In the genomic region with DNA sequence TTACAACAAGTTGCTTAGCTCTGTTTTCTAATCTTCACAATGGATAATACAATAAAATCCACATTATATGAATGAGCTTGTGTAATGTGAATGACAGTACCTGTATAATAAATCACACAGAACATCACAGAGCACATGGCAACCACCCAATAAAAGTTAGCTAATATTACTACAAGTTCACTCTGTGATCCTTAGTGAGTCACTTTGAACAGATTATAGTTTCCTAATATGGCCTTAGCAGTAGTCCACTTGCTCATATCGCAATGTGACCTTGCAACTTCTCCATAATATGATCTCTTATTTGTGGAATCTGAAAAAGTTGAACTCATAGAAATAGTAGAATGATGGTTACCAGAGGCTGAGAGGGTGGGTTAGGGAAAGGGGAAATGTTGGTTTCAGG, we compare ENCODE assay signal across 20 cellular contexts.
DNase-seq lines count a peak whose midpoint lies in the region; TF ChIP-seq lines count a peak whose summit lies in the region.
"Had no signal": no experiment of that assay in that cellular context is flagged by ENCODE, and none has a peak within 500 bp of the region (broad histone marks: within the 10 kb centered on the region; RNA-seq: fewer than 3 reads in every experiment).

No MANE protein-coding gene starts in this region.

- intact Hi-C loops in activated T-helper 1 cell treated with anti-CD3 and anti-CD28 coated beads, Interleukin-12 subunit alpha, Interleukin-12 subunit beta, Interleukin-2, Interleukin-4 antibody, amounts not matched to agents 30 ng/mL and 10 ng/mL and 1 ng/mL, durations not matched to agents 14 hours and 24 hours and 36 hours (cut with micrococcal nuclease), result no loop called here
- intact Hi-C loops in thyroid gland (cut with DNase I), result no loop called here
- intact Hi-C loops in colonic mucosa (cut with DNase I), result no loop called here

- H3K4me3 Mint-ChIP-seq in activated T-helper 1 cell treated with anti-CD3 and anti-CD28 coated beads, Interleukin-12 subunit alpha, Interleukin-12 subunit beta, Interleukin-2, Interleukin-4 antibody, amounts not matched to agents 30 ng/mL and 10 ng/mL and 1 ng/mL, durations not matched to agents 14 hours and 24 hours and 36 hours, result no peak overlapping the region
- H3K4me3 Mint-ChIP-seq: CD4-positive, CD25-positive, alpha-beta regulatory T cell; stimulated activated memory B cell treated with anti-CD40 and anti-IgM and Interleukin-4, amounts not matched to agents 10 μg/mL and 1 μg/mL and 100 μg/mL, for 72 hours had no signal

- no peaks in the 10 kb centered on the region for H3K27me3 Mint-ChIP-seq in activated T-helper 1 cell treated with anti-CD3 and anti-CD28 coated beads, Interleukin-12 subunit alpha, Interleukin-12 subunit beta, Interleukin-2, Interleukin-4 antibody, amounts not matched to agents 30 ng/mL and 10 ng/mL and 1 ng/mL, durations not matched to agents 14 hours and 24 hours and 36 hours (ENCODE audit: insufficient read depth)
- H3K27me3 Mint-ChIP-seq: CD4-positive, CD25-positive, alpha-beta regulatory T cell; stimulated activated memory B cell treated with anti-CD40 and anti-IgM and Interleukin-4, amounts not matched to agents 10 μg/mL and 1 μg/mL and 100 μg/mL, for 72 hours had no signal

- H3K36me3 ChIP-seq in kidney epithelial cell (ENCODE audit: control insufficient read depth, insufficient read depth, low read length) (no peaks in the 10 kb centered on the region), thyroid gland (no peaks in the 10 kb centered on the region), colonic mucosa (no peaks in the 10 kb centered on the region)
- H3K36me3 ChIP-seq: cardiac muscle cell, thoracic aorta had no signal

- DNase-seq in DMS 273 (lab: John Stamatoyannopoulos, UW; ENCODE audit: unreplicated experiment), result peak; percentile 13
- peak; percentile 100 for DNase-seq in OCI-M1 (lab: John Stamatoyannopoulos, UW)
- peak; percentile 39 for DNase-seq in epithelial cell of prostate (ENCODE audit: low read depth, low spot score)
- DNase-seq in kidney epithelial cell (ENCODE audit: low read depth), result peak; percentile 7
- no peak for DNase-seq in NCI-H2029 (lab: John Stamatoyannopoulos, UW)
- no peak for DNase-seq in activated T-helper 1 cell treated with anti-CD3 and anti-CD28 coated beads, Interleukin-12 subunit alpha, Interleukin-12 subunit beta, Interleukin-2, Interleukin-4 antibody, amounts not matched to agents 30 ng/mL and 10 ng/mL and 1 ng/mL, durations not matched to agents 14 hours and 24 hours and 36 hours (ENCODE audit: low spot score)
- no peak for DNase-seq in thyroid gland
- DNase-seq in colonic mucosa, result no peak
- DNase-seq: activated CD4-positive, alpha-beta T cell treated with anti-CD3 and anti-CD28 coated beads, Interleukin-2, amount 50 U/mL, for 48 hours; activated T-cell treated with anti-CD3 and anti-CD28 coated beads, Interleukin-2, amount 50 U/mL, for 48 hours; CD4-positive, CD25-positive, alpha-beta regulatory T cell; left colon; mucosa of descending colon; NCI-H1436; NCI-H82; stimulated activated CD4-positive, alpha-beta T cell treated with anti-CD3 and anti-CD28 coated beads, Interleukin-15, amount 100 ng/mL, for 24 hours had no signal

- no peaks in the 10 kb centered on the region for H3K4me1 Mint-ChIP-seq in activated T-helper 1 cell treated with anti-CD3 and anti-CD28 coated beads, Interleukin-12 subunit alpha, Interleukin-12 subunit beta, Interleukin-2, Interleukin-4 antibody, amounts not matched to agents 30 ng/mL and 10 ng/mL and 1 ng/mL, durations not matched to agents 14 hours and 24 hours and 36 hours (ENCODE audit: low read depth)
- H3K4me1 Mint-ChIP-seq: CD4-positive, CD25-positive, alpha-beta regulatory T cell; stimulated activated memory B cell treated with anti-CD40 and anti-IgM and Interleukin-4, amounts not matched to agents 10 μg/mL and 1 μg/mL and 100 μg/mL, for 72 hours had no signal

- TF ChIP-seq CTCF in kidney epithelial cell (IDR thresholded peaks at IDR 0.05; ENCODE audit: insufficient read depth, low read length, poor library complexity, severe bottlenecking) (no peak), thyroid gland (IDR thresholded peaks at IDR 0.05) (no peak), colonic mucosa (IDR thresholded peaks at IDR 0.05) (no peak)

- no peaks in the 10 kb centered on the region for H3K9me3 Mint-ChIP-seq in activated T-helper 1 cell treated with anti-CD3 and anti-CD28 coated beads, Interleukin-12 subunit alpha, Interleukin-12 subunit beta, Interleukin-2, Interleukin-4 antibody, amounts not matched to agents 30 ng/mL and 10 ng/mL and 1 ng/mL, durations not matched to agents 14 hours and 24 hours and 36 hours

- H3K9ac ChIP-seq in colonic mucosa (ENCODE audit: low read depth in 2 of 2, low read length in 2 of 2), result no peak overlapping the region

- H3K4me3 ChIP-seq in kidney epithelial cell (ENCODE audit: low read depth, low read length), result no peak overlapping the region
- H3K4me3 ChIP-seq in thyroid gland (replicated peaks in 1 of 3), result no peak overlapping the region
- no peak overlapping the region for H3K4me3 ChIP-seq in colonic mucosa
- H3K4me3 ChIP-seq: cardiac muscle cell, mucosa of descending colon, thoracic aorta had no signal

- H3K36me3 Mint-ChIP-seq in activated T-helper 1 cell treated with anti-CD3 and anti-CD28 coated beads, Interleukin-12 subunit alpha, Interleukin-12 subunit beta, Interleukin-2, Interleukin-4 antibody, amounts not matched to agents 30 ng/mL and 10 ng/mL and 1 ng/mL, durations not matched to agents 14 hours and 24 hours and 36 hours (ENCODE audit: low read depth), result no peaks in the 10 kb centered on the region
- H3K36me3 Mint-ChIP-seq: activated naive CD4-positive, alpha-beta T cell treated with anti-CD3 and anti-CD28 coated beads, Interleukin-2, amount 50 U/mL, for 72 hours; CD4-positive, CD25-positive, alpha-beta regulatory T cell; stimulated activated memory B cell treated with anti-CD40 and anti-IgM and Interleukin-4, amounts not matched to agents 10 μg/mL and 1 μg/mL and 100 μg/mL, for 72 hours had no signal

- TF ChIP-seq POLR2A in thyroid gland (IDR thresholded peaks at IDR 0.05), result no peak

- 95 to 100% methylated on average over 1 of the region's 1 CpG for WGBS in thyroid gland, 2 donors

- H3K9me3 ChIP-seq in thyroid gland, result no peaks in the 10 kb centered on the region
- no peaks in the 10 kb centered on the region for H3K9me3 ChIP-seq in colonic mucosa
- H3K9me3 ChIP-seq: mucosa of descending colon, thoracic aorta had no signal

- H3K27ac Mint-ChIP-seq in activated T-helper 1 cell treated with anti-CD3 and anti-CD28 coated beads, Interleukin-12 subunit alpha, Interleukin-12 subunit beta, Interleukin-2, Interleukin-4 antibody, amounts not matched to agents 30 ng/mL and 10 ng/mL and 1 ng/mL, durations not matched to agents 14 hours and 24 hours and 36 hours, result no peak overlapping the region
- H3K27ac Mint-ChIP-seq: activated naive CD4-positive, alpha-beta T cell treated with anti-CD3 and anti-CD28 coated beads, Interleukin-2, amount 50 U/mL, for 72 hours; CD4-positive, CD25-positive, alpha-beta regulatory T cell; stimulated activated memory B cell treated with anti-CD40 and anti-IgM and Interleukin-4, amounts not matched to agents 10 μg/mL and 1 μg/mL and 100 μg/mL, for 72 hours had no signal

- H3K27me3 ChIP-seq in kidney epithelial cell (ENCODE audit: control insufficient read depth, insufficient read depth, low read length), result no peaks in the 10 kb centered on the region
- H3K27me3 ChIP-seq in thyroid gland, result no peaks in the 10 kb centered on the region
- no peaks in the 10 kb centered on the region for H3K27me3 ChIP-seq in colonic mucosa
- H3K27me3 ChIP-seq: cardiac muscle cell had no signal

- H3K27ac ChIP-seq in epithelial cell of prostate (no peak overlapping the region), thyroid gland (no peak overlapping the region), colonic mucosa (no peak overlapping the region)
- H3K27ac ChIP-seq: cardiac muscle cell, thoracic aorta had no signal

- no peaks in the 10 kb centered on the region for H3K4me1 ChIP-seq in thyroid gland
- no peaks in the 10 kb centered on the region for H3K4me1 ChIP-seq in colonic mucosa

Comparison
In these comparisons a context has a peak if more than half of its experiments do, and no peak if none do; other contexts are left out.
1. DNase-seq: peak in DMS 273 (single experiment), OCI-M1 (single experiment), epithelial cell of prostate (single experiment) and kidney epithelial cell (single experiment); none in NCI-H2029 (single experiment), activated T-helper 1 cell treated with anti-CD3 and anti-CD28 coated beads, Interleukin-12 subunit alpha, Interleukin-12 subunit beta, Interleukin-2, Interleukin-4 antibody, amounts not matched to agents 30 ng/mL and 10 ng/mL and 1 ng/mL, durations not matched to agents 14 hours and 24 hours and 36 hours (single experiment), thyroid gland (0 of 2) and colonic mucosa (single experiment).